ENCODE assay signal across 21 cellular contexts in the genomic region with DNA sequence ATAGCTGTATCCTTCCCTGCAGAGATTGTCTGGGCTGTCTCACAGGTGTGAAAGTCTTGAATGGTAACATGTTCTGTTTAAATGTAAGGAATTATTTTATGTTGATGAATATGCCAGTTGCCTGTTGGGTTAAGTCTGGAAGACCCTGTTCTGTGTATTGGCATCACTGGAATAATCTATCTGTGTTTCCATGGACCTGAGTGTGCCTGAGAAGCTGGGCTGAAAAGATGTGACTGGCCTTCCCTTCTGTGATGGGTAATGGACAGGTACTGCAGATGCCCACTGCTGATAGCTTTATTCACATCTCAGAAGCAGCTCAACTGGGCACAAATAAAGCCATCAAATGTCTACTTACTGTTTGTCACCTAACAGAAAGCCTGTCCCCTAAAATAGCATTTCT.
DNase-seq lines count a peak whose midpoint lies in the region; ATAC-seq and TF ChIP-seq lines count a peak whose summit lies in the region.
"Had no signal": no experiment of that assay in that cellular context is flagged by ENCODE, and none has a peak within 500 bp of the region (broad histone marks: within the 10 kb centered on the region; RNA-seq: fewer than 3 reads in every experiment).

No MANE protein-coding gene starts in this region.

- no peak overlapping the region for H3K9ac ChIP-seq in smooth muscle cell (ENCODE audit: low read depth)
- H3K9ac ChIP-seq: BLaER1 treated with 17β-estradiol and CSF1 and Interleukin-3, amounts not matched to agents 10 nM and 100 nM; GM23248 had no signal

- peak overlapping the region; percentile 56 for H3K27ac ChIP-seq in smooth muscle cell (ENCODE audit: low read depth)
- H3K27ac ChIP-seq: A549; BLaER1 treated with 17β-estradiol and CSF1 and Interleukin-3, amounts not matched to agents 10 nM and 100 nM; GM23248 had no signal

- no peak overlapping the region for H3K4me3 Mint-ChIP-seq in natural killer cell
- H3K4me3 Mint-ChIP-seq in natural killer cell treated with Interleukin-12 subunit alpha and Interleukin-12 subunit beta and Interleukin-15 and Interleukin-18, amount 100 ng/mL, for 72 hours, result no peak overlapping the region
- no peak overlapping the region for H3K4me3 Mint-ChIP-seq in nephron
- H3K4me3 Mint-ChIP-seq: CD4-positive, alpha-beta memory T cell had no signal

- H3K36me3 Mint-ChIP-seq in natural killer cell (peaks cover 1% of the 10 kb centered on the region), nephron (ENCODE audit: low read depth) (peaks cover 36% of the 10 kb centered on the region)
- H3K36me3 Mint-ChIP-seq in natural killer cell treated with Interleukin-12 subunit alpha and Interleukin-12 subunit beta and Interleukin-15 and Interleukin-18, amount 100 ng/mL, for 72 hours, result peaks cover 3% of the 10 kb centered on the region

- H3K36me3 ChIP-seq in smooth muscle cell (ENCODE audit: low read depth), result peaks cover 6% of the 10 kb centered on the region
- H3K36me3 ChIP-seq: BE2C had no signal

- H3K9me3 ChIP-seq in smooth muscle cell (replicated peaks; ENCODE audit: low read depth), result no peaks in the 10 kb centered on the region
- H3K9me3 ChIP-seq: A549, BE2C had no signal

- H3K9me3 Mint-ChIP-seq in natural killer cell (no peaks in the 10 kb centered on the region), nephron (peaks cover 4% of the 10 kb centered on the region)
- H3K9me3 Mint-ChIP-seq in natural killer cell treated with Interleukin-12 subunit alpha and Interleukin-12 subunit beta and Interleukin-15 and Interleukin-18, amount 100 ng/mL, for 72 hours, result no peaks in the 10 kb centered on the region

- H3K4me1 Mint-ChIP-seq in natural killer cell (peaks cover 48 to 60% of the 10 kb centered on the region in 2 donors), nephron (no peaks in the 10 kb centered on the region)
- peaks cover 48 to 49% of the 10 kb centered on the region in 2 donors for H3K4me1 Mint-ChIP-seq in natural killer cell treated with Interleukin-12 subunit alpha and Interleukin-12 subunit beta and Interleukin-15 and Interleukin-18, amount 100 ng/mL, for 72 hours (ENCODE audit: low read depth in 2 of 2)

- no peak for DNase-seq in natural killer cell
- DNase-seq in natural killer cell treated with Interleukin-12 subunit alpha and Interleukin-12 subunit beta and Interleukin-15 and Interleukin-18, amount 100 ng/mL, for 72 hours (ENCODE audit: low spot score), result no peak
- no peak for DNase-seq in smooth muscle cell (lab: John Stamatoyannopoulos, UW; ENCODE audit: unreplicated experiment)
- no peak for DNase-seq in medulla oblongata (ENCODE audit: extremely low spot score)
- no peak for DNase-seq in activated CD4-positive, alpha-beta T cell treated with anti-CD3 and anti-CD28 coated beads for 1 hour
- DNase-seq: 8988T; ACHN; AML-193; BE2C; CD4-positive, alpha-beta memory T cell; COR-L47; DMS79; EL; GDM1; GM23248; H7; HCEC 1CT had no signal

- no peak for TF ChIP-seq CTCF in natural killer cell (IDR thresholded peaks at IDR 0.05)
- no peak for TF ChIP-seq CTCF in nephron (IDR thresholded peaks at IDR 0.05; ENCODE audit: unreplicated experiment in 3 of 3)
- TF ChIP-seq CTCF in smooth muscle cell (IDR thresholded peaks at IDR 0.05; ENCODE audit: borderline replicate concordance, insufficient read depth, poor library complexity, severe bottlenecking), result no peak

- H4K20me1 ChIP-seq in smooth muscle cell (ENCODE audit: low read depth), result peaks cover 98% of the 10 kb centered on the region

- no peak for ATAC-seq in natural killer cell
- no peak for ATAC-seq in natural killer cell treated with Interleukin-12 subunit alpha and Interleukin-12 subunit beta and Interleukin-15 and Interleukin-18, amount 100 ng/mL, for 72 hours
- ATAC-seq: GM12878 had no signal

- H3K27ac Mint-ChIP-seq in natural killer cell (peak overlapping the region; percentile 63 to 66), nephron (peak overlapping the region in 2 of 3 experiments; percentile 48 to 53)
- H3K27ac Mint-ChIP-seq in natural killer cell treated with Interleukin-12 subunit alpha and Interleukin-12 subunit beta and Interleukin-15 and Interleukin-18, amount 100 ng/mL, for 72 hours, result no peak overlapping the region

- peaks cover 9% of the 10 kb centered on the region for H3K4me1 ChIP-seq in smooth muscle cell (ENCODE audit: low read depth)
- H3K4me1 ChIP-seq: BE2C had no signal

- H3K27me3 ChIP-seq in smooth muscle cell (ENCODE audit: low read depth), result no peaks in the 10 kb centered on the region
- H3K27me3 ChIP-seq: BE2C; BLaER1 treated with 17β-estradiol and CSF1 and Interleukin-3, amounts not matched to agents 10 nM and 100 nM had no signal

- H3K27me3 Mint-ChIP-seq in natural killer cell (ENCODE audit: low read depth in 2 of 2) (no peaks in the 10 kb centered on the region), nephron (ENCODE audit: low read depth) (no peaks in the 10 kb centered on the region)
- no peaks in the 10 kb centered on the region for H3K27me3 Mint-ChIP-seq in natural killer cell treated with Interleukin-12 subunit alpha and Interleukin-12 subunit beta and Interleukin-15 and Interleukin-18, amount 100 ng/mL, for 72 hours
- H3K27me3 Mint-ChIP-seq: CD4-positive, alpha-beta memory T cell had no signal

- no peak overlapping the region for H3K4me3 ChIP-seq in smooth muscle cell
- H3K4me3 ChIP-seq: A549; BLaER1 treated with 17β-estradiol and CSF1 and Interleukin-3, amounts not matched to agents 10 nM and 100 nM; GM12878; GM23248 had no signal

- peaks cover 20% of the 10 kb centered on the region for H3F3A ChIP-seq in smooth muscle cell (ENCODE audit: low read depth)

- intact Hi-C loops in natural killer cell (cut with micrococcal nuclease), result no loop called here

- H2AFZ ChIP-seq in smooth muscle cell (ENCODE audit: low read depth), result no peak overlapping the region
- H2AFZ ChIP-seq: GM23248 had no signal

- H3K4me2 ChIP-seq in smooth muscle cell, result no peak overlapping the region
- H3K4me2 ChIP-seq: A549; BLaER1 treated with 17β-estradiol and CSF1 and Interleukin-3, amounts not matched to agents 10 nM and 100 nM had no signal

- H3K79me2 ChIP-seq in smooth muscle cell (ENCODE audit: low read depth), result peaks cover 99% of the 10 kb centered on the region

Comparison
In these comparisons a context has a peak if more than half of its experiments do, and no peak if none do; other contexts are left out.
1. H3K27ac Mint-ChIP-seq: peak in natural killer cell (2 of 2) and nephron (2 of 3); none in natural killer cell treated with Interleukin-12 subunit alpha and Interleukin-12 subunit beta and Interleukin-15 and Interleukin-18, amount 100 ng/mL, for 72 hours (0 of 2).